ENCODE assay signal across 1 cellular context in the genomic region with DNA sequence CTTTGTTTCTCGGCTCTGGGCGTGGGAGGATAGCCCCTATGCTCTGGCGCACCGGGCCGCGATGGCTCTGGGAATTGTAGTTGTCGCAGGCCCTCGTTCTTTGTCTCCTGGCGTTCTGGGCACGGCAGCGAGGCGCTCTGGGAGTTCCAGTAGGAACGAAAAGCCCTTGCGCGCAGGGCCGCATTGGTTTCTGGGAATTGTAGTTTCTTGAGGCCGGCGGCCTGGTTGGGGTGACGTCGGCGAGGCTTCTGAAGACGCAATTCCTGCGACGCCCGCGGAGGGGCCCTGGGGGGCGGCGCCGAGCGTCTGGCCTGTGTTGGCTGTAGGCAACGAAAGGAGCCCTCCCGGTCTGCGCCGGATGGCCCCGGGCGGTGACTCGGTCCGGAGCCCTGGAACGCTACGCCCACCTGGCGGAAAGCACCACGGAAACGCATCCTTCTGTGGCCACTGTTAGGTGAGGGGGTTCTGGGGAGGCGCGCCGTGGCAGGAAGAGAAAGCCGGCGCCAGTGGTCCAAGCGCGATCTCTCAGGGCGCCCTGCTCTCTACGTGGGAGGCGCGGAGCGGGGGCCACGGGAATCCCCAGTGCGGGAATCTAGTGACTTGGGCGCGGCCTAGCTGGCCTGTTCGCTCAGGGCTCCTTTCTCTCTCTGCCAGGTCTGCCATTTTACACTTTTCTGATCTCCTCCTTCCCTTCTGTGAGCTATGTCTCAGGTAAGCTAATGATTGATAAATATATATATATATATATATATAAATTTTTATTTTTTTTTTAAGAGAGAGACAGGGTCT.
TF ChIP-seq lines count a peak whose summit lies in the region.

ZNF140 (plus strand) TSS at position 305 of the 789 bp plus-strand sequence; CDS start at position 703, 398 bp downstream.

TF ChIP-seq in K562, 482 proteins besides CTCF, POLR2A, EP300 and RAD21 (continued from another document and continues in another):
- TF ChIP-seq ZMIZ1 (IDR thresholded peaks at IDR 0.05; ENCODE audit: low read depth in 2 of 2, low read length in 2 of 2) (0 out of 4 replicates have a peak, but pooled peaks of 1 of the 2 experiments have one; percentile 52), RAD51 (IDR thresholded peaks at IDR 0.05; ENCODE audit: borderline replicate concordance, low read depth) (no peak), HDAC1 (IDR thresholded peaks at IDR 0.05) (peak in 1 of 2 experiments; percentile 56; a peak in 1 of 4 replicates), SOX6 (IDR thresholded peaks at IDR 0.05) (no peak), TAF9B (IDR thresholded peaks at IDR 0.05; ENCODE audit: partially characterized antibody) (peak; percentile 18), DIDO1 (tag; IDR thresholded peaks at IDR 0.05; ENCODE audit: low read depth) (peak; percentile 68), ZNF778 (CRISPR knock-in tag; IDR thresholded peaks at IDR 0.05) (no peak), ZNF592 (IDR thresholded peaks at IDR 0.05) (peak; percentile 60; the same call in 1 of the 2 replicates), TFAP4 (CRISPR knock-in tag; IDR thresholded peaks at IDR 0.05; ENCODE audit: borderline replicate concordance) (peak; percentile 34; the same call in 1 of the 2 replicates), SIN3A (IDR thresholded peaks at IDR 0.05; ENCODE audit: borderline replicate concordance in 2 of 2, control insufficient read depth in 1 of 2, low read depth in 2 of 2, low read length in 2 of 2) (peak in 1 of 2 experiments; percentile 57; a peak in 1 of 4 replicates), MAZ (CRISPR knock-in tag; conservative IDR thresholded peaks at IDR 0.05 in 1 of 2, IDR thresholded peaks at IDR 0.05 in 1 of 2) (peak; percentile 88 to 92), MECOM (CRISPR knock-in tag; IDR thresholded peaks at IDR 0.05) (no peak), YY1 (IDR thresholded peaks at IDR 0.05; ENCODE audit: borderline replicate concordance in 1 of 3, control insufficient read depth in 1 of 3, extremely low read depth in 1 of 3, insufficient read depth in 3 of 3, insufficient read length in 1 of 3, insufficient replicate concordance in 2 of 3, low read depth in 1 of 3, low read length in 2 of 3) (peak in 1 of 3 experiments; percentile 52), ZBTB11 (CRISPR knock-in tag; IDR thresholded peaks at IDR 0.05) (peak in 1 of 3 experiments; percentile 94; a peak in 2 of 6 replicates), SIX5 (IDR thresholded peaks at IDR 0.05; ENCODE audit: borderline replicate concordance in 1 of 2, insufficient read depth in 1 of 2, low read depth in 1 of 2, low read length in 2 of 2) (peak; percentile 68 to 72), MED1 (CRISPR knock-in tag; IDR thresholded peaks at IDR 0.05; ENCODE audit: borderline replicate concordance) (no peak), HMGN3 (IDR thresholded peaks at IDR 0.05; ENCODE audit: borderline replicate concordance, extremely low read depth, insufficient read length, low read depth, low read length) (peak; percentile 84), JUND (IDR thresholded peaks at IDR 0.05; ENCODE audit: borderline replicate concordance, low read depth, low read length) (peak; percentile 45), JUND (tag; IDR thresholded peaks at IDR 0.05; ENCODE audit: borderline replicate concordance, low read depth, low read length) (no peak; the same call in 2 of the 3 replicates), NFXL1 (CRISPR knock-in tag; IDR thresholded peaks at IDR 0.05) (no peak), SRSF1 (IDR thresholded peaks at IDR 0.05; ENCODE audit: low read depth, low read length) (0 out of 2 replicates have a peak, but pooled peaks have one; percentile 53), STAT5B (CRISPR knock-in tag; IDR thresholded peaks at IDR 0.05) (no peak), MTA2 (IDR thresholded peaks at IDR 0.05; ENCODE audit: low read depth) (no peak), ZNF695 (CRISPR knock-in tag; IDR thresholded peaks at IDR 0.05) (no peak), CBX1 (IDR thresholded peaks at IDR 0.05; ENCODE audit: low read depth) (peak; percentile 79), KLF16 (IDR thresholded peaks at IDR 0.05) (peak; percentile 22; the same call in 1 of the 2 replicates), RERE (CRISPR knock-in tag; IDR thresholded peaks at IDR 0.05; ENCODE audit: borderline replicate concordance) (no peak), PHF21A (IDR thresholded peaks at IDR 0.05; ENCODE audit: borderline replicate concordance, low read depth) (no peak), BACH1 (tag; IDR thresholded peaks at IDR 0.05) (0 out of 2 replicates have a peak, but pooled peaks have one; percentile 32), ZNF707 (CRISPR knock-in tag; conservative IDR thresholded peaks at IDR 0.05) (no peak), SUPT5H (IDR thresholded peaks at IDR 0.05) (peak; percentile 71; the same call in 1 of the 2 replicates)
- TF ChIP-seq, protein P1, sequence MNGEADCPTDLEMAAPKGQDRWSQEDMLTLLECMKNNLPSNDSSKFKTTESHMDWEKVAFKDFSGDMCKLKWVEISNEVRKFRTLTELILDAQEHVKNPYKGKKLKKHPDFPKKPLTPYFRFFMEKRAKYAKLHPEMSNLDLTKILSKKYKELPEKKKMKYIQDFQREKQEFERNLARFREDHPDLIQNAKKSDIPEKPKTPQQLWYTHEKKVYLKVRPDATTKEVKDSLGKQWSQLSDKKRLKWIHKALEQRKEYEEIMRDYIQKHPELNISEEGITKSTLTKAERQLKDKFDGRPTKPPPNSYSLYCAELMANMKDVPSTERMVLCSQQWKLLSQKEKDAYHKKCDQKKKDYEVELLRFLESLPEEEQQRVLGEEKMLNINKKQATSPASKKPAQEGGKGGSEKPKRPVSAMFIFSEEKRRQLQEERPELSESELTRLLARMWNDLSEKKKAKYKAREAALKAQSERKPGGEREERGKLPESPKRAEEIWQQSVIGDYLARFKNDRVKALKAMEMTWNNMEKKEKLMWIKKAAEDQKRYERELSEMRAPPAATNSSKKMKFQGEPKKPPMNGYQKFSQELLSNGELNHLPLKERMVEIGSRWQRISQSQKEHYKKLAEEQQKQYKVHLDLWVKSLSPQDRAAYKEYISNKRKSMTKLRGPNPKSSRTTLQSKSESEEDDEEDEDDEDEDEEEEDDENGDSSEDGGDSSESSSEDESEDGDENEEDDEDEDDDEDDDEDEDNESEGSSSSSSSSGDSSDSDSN (IDR thresholded peaks at IDR 0.05; ENCODE audit: borderline replicate concordance in 1 of 2, low read depth in 2 of 2, low read length in 2 of 2): peak; percentile 23 to 68; a peak in 1 of 4 replicates
